In the genomic region with DNA sequence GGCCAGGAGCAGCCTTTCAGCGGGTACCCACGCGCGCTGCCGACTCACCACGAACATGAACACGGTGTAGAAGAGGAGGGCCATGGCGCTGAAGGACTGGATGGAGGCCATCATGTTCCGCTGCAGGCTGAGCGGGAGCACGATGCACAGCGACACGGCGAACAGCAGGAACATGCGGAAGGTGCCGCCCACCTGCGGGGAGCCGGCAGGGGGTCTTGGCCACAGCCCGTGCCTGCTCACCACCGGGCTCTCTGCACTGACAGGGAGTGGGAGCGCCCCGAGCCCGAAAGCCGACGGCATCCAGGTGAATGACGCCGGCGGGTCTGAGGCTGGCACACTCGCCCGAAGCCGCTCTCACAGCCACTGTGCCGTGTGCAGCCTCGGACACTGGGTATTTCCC, we compare ENCODE assay signal across 18 cellular contexts.
"Had no signal": no experiment of that assay in that cellular context is flagged by ENCODE, and none has a peak within 500 bp of the region (broad histone marks: within the 10 kb centered on the region; RNA-seq: fewer than 3 reads in every experiment).

No MANE protein-coding gene starts in this region.

- H3K9me3 ChIP-seq: esophagus squamous epithelium, gastroesophageal sphincter, prostate gland, spleen, tibial artery, upper lobe of left lung, vagina had no signal

- DNase-seq: effector memory CD8-positive, alpha-beta T cell; esophagus squamous epithelium; foreskin fibroblast; glutamatergic neuron; mesendoderm; naive B cell; spleen; stimulated activated CD4-positive, alpha-beta T cell treated with anti-CD3 and anti-CD28 coated beads, Interleukin-15, amount 100 ng/mL, for 24 hours; stimulated activated CD4-positive, alpha-beta T cell treated with anti-CD3 and anti-CD28 coated beads, Interleukin-1b, Interleukin-23, amount 100 ng/mL, for 48 hours; stimulated activated CD4-positive, alpha-beta T cell treated with anti-CD3 and anti-CD28 coated beads, Interleukin-4, amount 100 ng/mL, for 24 hours; tibial artery had no signal

- H3K36me3 ChIP-seq: prostate gland had no signal

- H3K4me1 ChIP-seq: parathyroid adenoma had no signal

- H3K27ac ChIP-seq: esophagus squamous epithelium, gastroesophageal sphincter, parathyroid adenoma, prostate gland, spleen, tibial artery, upper lobe of left lung, vagina had no signal

- H3K27me3 ChIP-seq: esophagus squamous epithelium, gastroesophageal sphincter, spleen, tibial artery, upper lobe of left lung, vagina had no signal

- H3K4me3 ChIP-seq: esophagus squamous epithelium, gastroesophageal sphincter, prostate gland, spleen, tibial artery, upper lobe of left lung, vagina had no signal

- H2AFZ ChIP-seq: parathyroid adenoma had no signal

- H3K9ac ChIP-seq: parathyroid adenoma had no signal

- ATAC-seq: effector memory CD8-positive, alpha-beta T cell; gastroesophageal sphincter; sciatic nerve; stimulated activated memory B cell treated with anti-CD40 and anti-IgM and Interleukin-4, amounts not matched to agents 10 μg/mL and 1 μg/mL and 100 μg/mL, for 72 hours had no signal
